ENCODE assay signal across 22 cellular contexts in the genomic region with DNA sequence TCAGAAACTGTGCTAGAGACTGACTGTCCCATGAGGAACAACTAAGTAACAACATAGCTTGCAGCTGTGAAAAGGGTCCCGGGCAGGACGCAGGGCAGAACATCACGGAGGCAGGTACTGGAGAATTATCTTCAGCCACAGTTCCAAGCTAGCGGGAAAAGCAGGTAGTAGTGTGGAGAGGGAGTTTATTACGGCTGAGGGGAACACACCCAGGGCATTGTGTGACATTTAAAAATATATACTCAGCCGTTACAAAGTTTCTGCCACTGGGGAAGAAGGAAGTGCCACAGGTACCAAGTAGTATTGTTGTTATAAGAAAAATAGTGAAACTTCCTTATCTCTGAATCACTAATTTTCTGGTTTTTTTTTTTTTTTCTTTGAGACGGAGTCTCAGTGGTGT.
A peak's percentile ranks its signal among the peaks of the same experiment; 100 is the strongest.
DNase-seq lines count a peak whose midpoint lies in the region; FAIRE-seq and TF ChIP-seq lines count a peak whose summit lies in the region.
"Had no signal": no experiment of that assay in that cellular context is flagged by ENCODE, and none has a peak within 500 bp of the region (broad histone marks: within the 10 kb centered on the region; RNA-seq: fewer than 3 reads in every experiment).

No MANE protein-coding gene starts in this region.

- no peaks in the 10 kb centered on the region for H3K4me1 ChIP-seq in duodenal mucosa (ENCODE audit: control insufficient read depth in 1 of 2, insufficient read depth in 2 of 2, low read length in 2 of 2)
- no peaks in the 10 kb centered on the region for H3K4me1 ChIP-seq in small intestine (ENCODE audit: control insufficient read depth in 2 of 2, insufficient read depth in 1 of 2, low read depth in 1 of 2, low read length in 1 of 2)
- H3K4me1 ChIP-seq in MM.1S (ENCODE audit: low read length) = no peaks in the 10 kb centered on the region
- H3K4me1 ChIP-seq: BE2C had no signal

- H3K27me3 ChIP-seq in duodenal mucosa (ENCODE audit: control insufficient read depth in 1 of 2, insufficient read depth in 2 of 2, low read length in 2 of 2) (no peaks in the 10 kb centered on the region), small intestine (ENCODE audit: control insufficient read depth in 2 of 2, insufficient read depth in 2 of 2, low read length in 2 of 2) (no peaks in the 10 kb centered on the region), MM.1S (replicated peaks; ENCODE audit: insufficient read depth, low read length) (no peaks in the 10 kb centered on the region)
- H3K27me3 ChIP-seq: BE2C had no signal

- WGBS in small intestine, 3 donors = 3 to 28% (median 19%) methylated on average over 7 of the region's 7 CpGs

- H2AFZ ChIP-seq in MM.1S (ENCODE audit: low read length) = no peak overlapping the region
- H2AFZ ChIP-seq: GM23248 had no signal

- intact Hi-C loops in cardiac septum (cut with DNase I) = no loop called here

- DNase-seq in mesothelial cell of epicardium (ENCODE audit: low spot score in 2 of 2, unreplicated experiment in 2 of 2) = no peak
- peak; percentile 45 for DNase-seq in small intestine
- DNase-seq in cardiac septum (ENCODE audit: low spot score) = no peak
- no peak for DNase-seq in MM.1S
- DNase-seq in NCI-H82 (lab: John Stamatoyannopoulos, UW) = no peak
- no peak for DNase-seq in effector CD8-positive, alpha-beta T cell (lab: John Stamatoyannopoulos, UW)
- DNase-seq: ACHN; BE2C; C1 segment of cervical spinal cord; Caco-2; CD4-positive, alpha-beta T cell; DMS153; DMS79; GDM1; GM23248; HFFc6; IMR-90 had no signal

- no peak overlapping the region for H3K27ac ChIP-seq in duodenal mucosa (ENCODE audit: low read depth, low read length)
- H3K27ac ChIP-seq in small intestine (ENCODE audit: low read depth in 1 of 2, low read length in 1 of 2) = peak overlapping the region in 1 of 2 donors; percentile 20
- no peak overlapping the region for H3K27ac ChIP-seq in MM.1S (ENCODE audit: low read length)
- H3K27ac ChIP-seq: GM23248 had no signal

- H3K27ac Mint-ChIP-seq in mesothelial cell of epicardium = peak overlapping the region; percentile 81
- H3K27ac Mint-ChIP-seq: CD4-positive, alpha-beta T cell; HFFc6 had no signal

- no peaks in the 10 kb centered on the region for H3K9me2 ChIP-seq in MM.1S (replicated peaks; ENCODE audit: insufficient read depth, low read length)

- peaks cover 0 to 2% of the 10 kb centered on the region in 2 donors for H3K36me3 ChIP-seq in duodenal mucosa (ENCODE audit: control insufficient read depth in 1 of 2, insufficient read depth in 2 of 2, low read length in 2 of 2)
- H3K36me3 ChIP-seq in small intestine (ENCODE audit: control insufficient read depth in 2 of 2, insufficient read depth in 2 of 2, low read length in 2 of 2) = no peaks in the 10 kb centered on the region
- no peaks in the 10 kb centered on the region for H3K36me3 ChIP-seq in MM.1S (replicated peaks; ENCODE audit: insufficient read depth, low read length)
- H3K36me3 ChIP-seq: BE2C had no signal

- H3K9me3 ChIP-seq in duodenal mucosa (ENCODE audit: control insufficient read depth in 1 of 2, low read length in 2 of 2) = no peaks in the 10 kb centered on the region
- H3K9me3 ChIP-seq in small intestine (ENCODE audit: control insufficient read depth, low read depth) = no peaks in the 10 kb centered on the region
- no peaks in the 10 kb centered on the region for H3K9me3 ChIP-seq in MM.1S (replicated peaks; ENCODE audit: insufficient read depth, low read length)
- H3K9me3 ChIP-seq: BE2C, Caco-2 had no signal

- H3K4me3 ChIP-seq in duodenal mucosa (ENCODE audit: low read depth in 1 of 2, low read length in 2 of 2) (peak overlapping the region; percentile 43 to 50), small intestine (ENCODE audit: low read depth in 1 of 2, low read length in 2 of 2) (no peak overlapping the region), MM.1S (ENCODE audit: low read length) (no peak overlapping the region)
- H3K4me3 ChIP-seq: GM23248 had no signal

- peaks cover 11% of the 10 kb centered on the region for H3K9me3 Mint-ChIP-seq in mesothelial cell of epicardium
- H3K9me3 Mint-ChIP-seq: CD4-positive, alpha-beta T cell had no signal

- H3K9ac ChIP-seq in duodenal mucosa (ENCODE audit: low read depth in 1 of 2, low read length in 2 of 2) (no peak overlapping the region), MM.1S (ENCODE audit: low read length) (no peak overlapping the region)
- H3K9ac ChIP-seq: GM23248 had no signal

- H3K4me1 Mint-ChIP-seq in mesothelial cell of epicardium = peaks cover 2% of the 10 kb centered on the region

- H3K79me2 ChIP-seq in MM.1S (ENCODE audit: low read length) = no peaks in the 10 kb centered on the region

- TF ChIP-seq CTCF in mesothelial cell of epicardium (IDR thresholded peaks at IDR 0.05; ENCODE audit: unreplicated experiment) = no peak
- no peak for TF ChIP-seq CTCF in MM.1S (IDR thresholded peaks at IDR 0.05; ENCODE audit: low read length)

- H3K4me2 ChIP-seq in MM.1S (ENCODE audit: low read depth, low read length) = no peak overlapping the region

- no peak overlapping the region for H3K4me3 Mint-ChIP-seq in mesothelial cell of epicardium
- H3K4me3 Mint-ChIP-seq: CD4-positive, alpha-beta T cell; HFFc6 had no signal

- FAIRE-seq in small intestine (lab: Jason Lieb, UNC) = no peak
- FAIRE-seq: A204.1, GM12892, GM18507, HTR-8/SVneo had no signal

- H3F3A ChIP-seq in MM.1S (ENCODE audit: insufficient read depth, low read length) = no peaks in the 10 kb centered on the region

- H4K20me1 ChIP-seq in MM.1S (ENCODE audit: insufficient read depth, low read length) = no peaks in the 10 kb centered on the region

- peaks cover 13% of the 10 kb centered on the region for H3K36me3 Mint-ChIP-seq in mesothelial cell of epicardium

- no peaks in the 10 kb centered on the region for H3K27me3 Mint-ChIP-seq in mesothelial cell of epicardium (ENCODE audit: low read depth)

Comparison
In these comparisons a context has a peak if more than half of its experiments do, and no peak if none do; other contexts are left out.
1. H3K4me3 ChIP-seq: peak in duodenal mucosa (2 of 2); none in small intestine (0 of 2) and MM.1S (single experiment).